ENCODE assay signal across 35 cellular contexts in genomic region chr21:15132781-15133180, GRCh38.
"Had no signal": no experiment of that assay in that cellular context is flagged by ENCODE, and none has a peak within 500 bp of the region (broad histone marks: within the 10 kb centered on the region; RNA-seq: fewer than 3 reads in every experiment).

No MANE protein-coding gene starts in this region.

- H3K27me3 ChIP-seq: MG63 had no signal

- H3K9me3 ChIP-seq: MG63 had no signal

- DNase-seq: Karpas-422, Kasumi-1, KG1, MG63, MM.1S, MV-4-11, NCI-H1048, NCI-H1092, NCI-H1092 treated with DMSO at 0.1 percent for 48 hours, NCI-H1105, NCI-H1105 treated with DMSO at 0.1 percent for 48 hours, NCI-H1417, NCI-H1417 treated with DMSO at 0.1 percent for 48 hours, NCI-H1436, NCI-H1436 treated with DMSO at 0.1 percent for 48 hours, NCI-H146, NCI-H1694, NCI-H1694 treated with DMSO at 0.1 percent for 48 hours, NCI-H187, NCI-H187 treated with DMSO at 0.1 percent for 48 hours, NCI-H1930, NCI-H2029, NCI-H2029 treated with DMSO at 0.1 percent for 48 hours, NCI-H2081, NCI-H2081 treated with DMSO at 0.1 percent for 48 hours, NCI-H2107, NCI-H2171, NCI-H2171 treated with DMSO at 0.1 percent for 48 hours, NCI-H2227 treated with DMSO at 0.1 percent for 48 hours, NCI-H226, NCI-H345, NCI-H446, NCI-H446 treated with DMSO at 0.1 percent for 48 hours, NCI-H510A had no signal

- H3K27ac ChIP-seq: KMS-11 had no signal

- H3K9ac ChIP-seq: KMS-11 had no signal

- H3K36me3 ChIP-seq: MG63 had no signal

- H3K4me2 ChIP-seq: KMS-11 had no signal

- H3K4me3 ChIP-seq: MG63 had no signal
